Comparison of ENCODE assay signal across 8 cellular contexts in the genomic region with DNA sequence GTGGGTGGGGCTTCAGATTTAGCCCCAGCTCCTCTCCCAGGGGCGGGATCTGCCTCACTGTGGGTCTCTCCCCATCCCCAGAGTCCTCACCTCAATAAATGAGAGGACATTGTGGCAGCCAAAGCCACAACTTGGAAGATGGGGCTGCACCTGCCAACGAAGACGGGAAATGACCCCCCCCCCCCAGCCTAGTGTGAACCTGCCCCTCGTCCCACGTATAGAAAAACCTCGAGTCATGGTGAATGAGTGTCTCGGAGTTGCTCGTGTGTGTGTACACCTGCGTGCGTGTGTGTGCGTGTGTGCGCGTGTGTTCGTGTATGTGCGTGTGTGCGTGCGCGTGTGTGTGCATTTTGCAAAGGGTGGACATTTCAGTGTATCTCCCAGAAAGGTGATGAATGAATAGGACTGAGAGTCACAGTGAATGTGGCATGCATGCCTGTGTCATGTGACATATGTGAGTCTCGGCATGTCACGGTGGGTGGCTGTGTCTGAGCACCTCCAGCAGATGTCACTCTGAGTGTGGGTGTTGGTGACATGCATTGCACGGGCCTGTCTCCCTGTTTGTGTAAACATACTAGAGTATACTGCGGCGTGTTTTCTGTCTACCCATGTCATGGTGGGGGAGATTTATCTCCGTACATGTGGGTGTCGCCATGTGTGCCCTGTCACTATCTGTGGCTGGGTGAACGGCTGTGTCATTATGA. TPM values are rescaled to one million over a fixed set of nuclear protein-coding genes. Genes with fewer than 3 reads are reported as not detected.
DNase-seq lines count a peak whose midpoint lies in the region; ATAC-seq and TF ChIP-seq lines count a peak whose summit lies in the region.

No MANE protein-coding gene starts in this region.

- no peak for TF ChIP-seq CTCF in hepatocyte (IDR thresholded peaks at IDR 0.05; ENCODE audit: poor library complexity)

- ATAC-seq in GM18499 (IDR thresholded peaks at IDR 0.05; ENCODE audit: insufficient read depth, unreplicated experiment): peak; percentile 49
- peak; percentile 60 for ATAC-seq in stimulated activated naive CD8-positive, alpha-beta T cell treated with anti-CD3 and anti-CD28 coated beads, Interleukin-15, Interleukin-2, amounts not matched to agents 100 U/mL and 50 U/mL, for 24 hours

- H2AFZ ChIP-seq in hepatocyte: no peak overlapping the region

- no peaks in the 10 kb centered on the region for H4K20me1 ChIP-seq in hepatocyte (ENCODE audit: insufficient read depth, poor library complexity, severe bottlenecking)

- H3K4me2 ChIP-seq in hepatocyte: no peak overlapping the region

- H3K27ac ChIP-seq in hepatocyte: no peak overlapping the region

- DNase-seq in NCI-H2171 treated with DMSO at 0.1 percent for 48 hours (lab: John Stamatoyannopoulos, UW) (peak; percentile 68), left kidney (ENCODE audit: low read depth, low spot score) (peak; percentile 59), hepatocyte (ENCODE audit: low spot score) (no peak), GF-D8 (lab: John Stamatoyannopoulos, UW) (no peak), SW 1271 (lab: John Stamatoyannopoulos, UW) (no peak)
- peak; percentile 79 for DNase-seq in activated CD8-positive, alpha-beta memory T cell treated with anti-CD3 and anti-CD28 coated beads for 24 hours
- peak; percentile 64 for DNase-seq in stimulated activated naive CD8-positive, alpha-beta T cell treated with anti-CD3 and anti-CD28 coated beads, Interleukin-15, Interleukin-2, amounts not matched to agents 100 U/mL and 50 U/mL, for 24 hours

- no peaks in the 10 kb centered on the region for H3K9me3 ChIP-seq in hepatocyte (ENCODE audit: low read depth)

- peaks cover 14% of the 10 kb centered on the region for H3K79me2 ChIP-seq in hepatocyte

- H3K4me3 ChIP-seq in hepatocyte: no peak overlapping the region

- H3K36me3 ChIP-seq in hepatocyte (replicated peaks; ENCODE audit: insufficient read depth, low read depth): no peaks in the 10 kb centered on the region

- peaks cover 5% of the 10 kb centered on the region for H3K27me3 ChIP-seq in hepatocyte

- H3K9me2 ChIP-seq in hepatocyte (replicated peaks; ENCODE audit: insufficient read depth): no peaks in the 10 kb centered on the region

- 76% methylated on average over 26 of the region's 26 CpGs for WGBS in hepatocyte (ENCODE audit: low lambda C conversion rate, missing lambda C conversion rate)

- H3K4me1 ChIP-seq in hepatocyte (ENCODE audit: insufficient read depth): no peaks in the 10 kb centered on the region

RNA-seq across cellular contexts. Expression of a gene that starts 1.5 kb away (rescaled TPM):
- total RNA-seq in hepatocyte: 64.6 and 80.4 TPM in 2 replicates
- polyA plus RNA-seq in hepatocyte: 175 and 187 TPM in 2 replicates

RNA-seq across cellular contexts. Expression of a gene that starts 2.3 kb away (rescaled TPM):
- total RNA-seq in hepatocyte: not detected in 2 replicates
- not detected in 2 replicates for polyA plus RNA-seq in hepatocyte

RNA-seq across cellular contexts. Expression of a gene that starts 10.3 kb away (rescaled TPM):
- not detected in 2 replicates for total RNA-seq in hepatocyte
- 0.74 TPM in 1 of 2 replicates, not detected in the other for polyA plus RNA-seq in hepatocyte

RNA-seq across cellular contexts. Expression of a gene that starts 22.8 kb away (rescaled TPM):
- total RNA-seq in hepatocyte: not detected in 2 replicates
- not detected in 2 replicates for polyA plus RNA-seq in hepatocyte

RNA-seq across cellular contexts. Expression of a gene that starts 42.3 kb away (rescaled TPM):
- total RNA-seq in hepatocyte: 51.9 and 58.6 TPM in 2 replicates
- polyA plus RNA-seq in hepatocyte: 142 and 150 TPM in 2 replicates

Comparison
In these comparisons a context has a peak if more than half of its experiments do, and no peak if none do; other contexts are left out.
1. DNase-seq: peak in NCI-H2171 treated with DMSO at 0.1 percent for 48 hours (single experiment), activated CD8-positive, alpha-beta memory T cell treated with anti-CD3 and anti-CD28 coated beads for 24 hours (single experiment), left kidney (single experiment) and stimulated activated naive CD8-positive, alpha-beta T cell treated with anti-CD3 and anti-CD28 coated beads, Interleukin-15, Interleukin-2, amounts not matched to agents 100 U/mL and 50 U/mL, for 24 hours (single experiment); none in hepatocyte (single experiment), GF-D8 (single experiment) and SW 1271 (0 of 2).